Comparison of ENCODE assay signal across 15 cellular contexts in the genomic region with DNA sequence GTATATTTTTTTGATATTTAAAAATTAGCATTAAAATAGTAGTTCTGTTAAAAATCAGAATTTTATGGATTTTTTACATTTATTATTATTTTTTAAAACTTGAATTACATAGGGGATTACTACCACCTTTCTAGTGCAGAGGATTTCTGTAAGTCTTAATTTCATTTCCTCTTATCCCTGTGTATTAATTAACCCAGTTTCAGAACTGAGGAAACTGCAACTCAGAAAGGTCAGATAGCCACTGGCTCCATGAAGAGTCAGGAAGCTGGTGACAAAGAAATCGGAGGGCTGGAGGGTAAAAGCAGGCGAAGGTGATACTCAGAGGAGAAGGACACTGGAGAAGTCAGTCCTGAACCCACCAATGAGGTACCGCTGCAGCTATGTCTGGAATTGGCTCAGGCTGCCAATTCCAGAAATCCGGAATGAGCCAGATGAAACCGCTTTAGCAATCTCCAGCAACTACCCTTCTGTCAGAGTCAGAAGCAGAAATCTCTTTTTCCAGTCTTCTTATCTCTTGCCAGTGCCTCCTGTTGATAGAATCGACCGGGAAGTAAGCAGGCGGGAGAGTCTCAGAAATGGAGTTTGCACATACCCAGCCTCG.
DNase-seq lines count a peak whose midpoint lies in the region; ATAC-seq and TF ChIP-seq lines count a peak whose summit lies in the region.
"Had no signal": no experiment of that assay in that cellular context is flagged by ENCODE, and none has a peak within 500 bp of the region (broad histone marks: within the 10 kb centered on the region; RNA-seq: fewer than 3 reads in every experiment).

No MANE protein-coding gene starts in this region.

- DNase-seq in BE2C (peak; percentile 33), colonic mucosa (peak; percentile 21), lower lobe of right lung (no peak), GM19240 (ENCODE audit: insufficient read length, low spot score) (no peak), kidney glomerular epithelial cell (lab: John Stamatoyannopoulos, UW) (no peak), ureter (ENCODE audit: low spot score) (no peak), NAMALWA (ENCODE audit: low spot score) (no peak)
- DNase-seq: activated T-cell treated with anti-CD3 and anti-CD28 coated beads, Interleukin-2, amount 50 U/mL, for 48 hours; anterior cingulate cortex; NCI-H510A had no signal

- ATAC-seq in HG03175 (IDR thresholded peaks at IDR 0.05; ENCODE audit: unreplicated experiment) (peak; percentile 63), lower lobe of right lung (peak in 1 of 2 donors; percentile 63)
- ATAC-seq: HCT116; natural killer cell treated with Interleukin-12 subunit alpha and Interleukin-12 subunit beta and Interleukin-15 and Interleukin-18, amount 100 ng/mL, for 72 hours had no signal

- no peaks in the 10 kb centered on the region for H3K36me3 ChIP-seq in BE2C
- H3K36me3 ChIP-seq in colonic mucosa, result no peaks in the 10 kb centered on the region
- no peaks in the 10 kb centered on the region for H3K36me3 ChIP-seq in lower lobe of right lung

- no peaks in the 10 kb centered on the region for H3K27me3 ChIP-seq in BE2C
- H3K27me3 ChIP-seq in colonic mucosa, result no peaks in the 10 kb centered on the region
- no peaks in the 10 kb centered on the region for H3K27me3 ChIP-seq in lower lobe of right lung (ENCODE audit: low read depth)

- no peaks in the 10 kb centered on the region for H3K9me3 ChIP-seq in BE2C
- no peaks in the 10 kb centered on the region for H3K9me3 ChIP-seq in colonic mucosa
- H3K9me3 ChIP-seq in lower lobe of right lung, result no peaks in the 10 kb centered on the region

- intact Hi-C loops in colonic mucosa (cut with DNase I) (no loop called here), lower lobe of right lung (cut with DNase I) (no loop called here)

- TF ChIP-seq CTCF in BE2C (IDR thresholded peaks at IDR 0.05; ENCODE audit: low read depth, low read length), result no peak
- no peak for TF ChIP-seq CTCF in colonic mucosa (IDR thresholded peaks at IDR 0.05)
- no peak for TF ChIP-seq CTCF in lower lobe of right lung (IDR thresholded peaks at IDR 0.05)

- H3K4me3 ChIP-seq in BE2C (ENCODE audit: low read depth, low read length), result peak overlapping the region; percentile 35
- H3K4me3 ChIP-seq in colonic mucosa, result no peak overlapping the region
- H3K4me3 ChIP-seq in lower lobe of right lung, result peak overlapping the region; percentile 4
- H3K4me3 ChIP-seq: SK-N-MC had no signal

- H3K4me1 ChIP-seq in BE2C (peaks cover 12% of the 10 kb centered on the region), colonic mucosa (no peaks in the 10 kb centered on the region), lower lobe of right lung (peaks cover 6% of the 10 kb centered on the region)

- no peak overlapping the region for H3K27ac ChIP-seq in colonic mucosa
- H3K27ac ChIP-seq in lower lobe of right lung, result no peak overlapping the region
- H3K27ac ChIP-seq: C4-2B, SK-N-MC had no signal

- H3K9ac ChIP-seq in colonic mucosa (ENCODE audit: low read depth in 2 of 2, low read length in 2 of 2), result no peak overlapping the region

Comparison
In these comparisons a context has a peak if more than half of its experiments do, and no peak if none do; other contexts are left out.
1. DNase-seq: peak in BE2C (single experiment) and colonic mucosa (single experiment); none in lower lobe of right lung (single experiment), GM19240 (single experiment), kidney glomerular epithelial cell (single experiment), ureter (single experiment) and NAMALWA (single experiment).